In the genomic region with DNA sequence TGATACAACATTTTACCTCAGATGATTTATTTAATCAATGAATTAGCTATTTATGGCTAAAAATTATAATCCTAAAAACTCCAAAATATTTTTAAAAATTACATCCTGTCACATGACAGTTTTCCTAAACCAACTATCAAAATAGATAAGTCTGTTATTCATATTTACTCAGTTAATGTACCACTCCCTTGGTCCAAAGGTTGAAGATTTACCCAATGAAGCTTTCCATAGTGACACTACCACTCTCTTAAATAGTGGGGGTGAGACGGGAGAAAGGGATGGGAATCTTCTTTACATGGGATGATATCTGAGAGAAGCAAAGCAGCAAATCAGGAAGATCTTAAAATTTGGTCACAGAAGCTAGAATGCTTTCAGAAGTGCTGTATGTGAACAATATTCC, we compare ENCODE assay signal across 31 cellular contexts.
"Had no signal": no experiment of that assay in that cellular context is flagged by ENCODE, and none has a peak within 500 bp of the region (broad histone marks: within the 10 kb centered on the region; RNA-seq: fewer than 3 reads in every experiment).

No MANE protein-coding gene starts in this region.

- H3K4me3 ChIP-seq: ascending aorta, breast epithelium, cardiac muscle cell, colonic mucosa, gastrocnemius medialis, heart left ventricle had no signal

- H3K9me3 Mint-ChIP-seq: activated CD4-positive, alpha-beta memory T cell treated with anti-CD3 and anti-CD28 coated beads for 36 hours; activated CD4-positive, alpha-beta T cell treated with anti-CD3 and anti-CD28 coated beads, Interleukin-2, amount 10 ng/mL, durations not matched to agents 24 days and 14 days; activated naive CD8-positive, alpha-beta T cell treated with anti-CD3 and anti-CD28 coated beads, Interleukin-2, amount 10 ng/mL, durations not matched to agents 7 days and 5 days; activated T-helper 1 cell treated with anti-CD3 and anti-CD28 coated beads, Interleukin-12 subunit alpha, Interleukin-12 subunit beta, Interleukin-2, Interleukin-4 antibody, amounts not matched to agents 30 ng/mL and 10 ng/mL and 1 ng/mL, durations not matched to agents 14 hours and 24 hours and 36 hours; activated T-helper 2 cell treated with anti-CD3 and anti-CD28 coated beads, Interferon-gamma antibody, Interleukin-2, Interleukin-4, amounts not matched to agents 10 μg/mL and 5 μg/mL and 100 μg/mL, durations not matched to agents 14 hours and 24 hours and 36 hours; brain; endodermal cell had no signal

- H3K27me3 Mint-ChIP-seq: activated CD4-positive, alpha-beta memory T cell treated with anti-CD3 and anti-CD28 coated beads for 36 hours; activated CD4-positive, alpha-beta T cell treated with anti-CD3 and anti-CD28 coated beads for 36 hours; activated CD4-positive, alpha-beta T cell treated with anti-CD3 and anti-CD28 coated beads, Interleukin-2, amount 10 ng/mL, durations not matched to agents 24 days and 14 days; activated CD8-positive, alpha-beta memory T cell treated with anti-CD3 and anti-CD28 coated beads, Interleukin-2, amount 10 ng/mL, durations not matched to agents 7 days and 5 days; activated naive CD8-positive, alpha-beta T cell treated with anti-CD3 and anti-CD28 coated beads, Interleukin-2, amount 10 ng/mL, durations not matched to agents 7 days and 5 days; brain had no signal

- H3K27me3 ChIP-seq: ascending aorta, breast epithelium, cardiac muscle cell, colonic mucosa, foreskin keratinocyte, gastrocnemius medialis, heart left ventricle had no signal

- H3K36me3 ChIP-seq: breast epithelium had no signal

- H3K9me3 ChIP-seq: ascending aorta, breast epithelium, colonic mucosa, gastrocnemius medialis, heart left ventricle had no signal

- H3K4me1 ChIP-seq: ascending aorta, breast epithelium, colonic mucosa, foreskin keratinocyte, gastrocnemius medialis, heart left ventricle had no signal

- H3K4me1 Mint-ChIP-seq: activated CD4-positive, alpha-beta T cell treated with anti-CD3 and anti-CD28 coated beads for 36 hours; activated CD8-positive, alpha-beta memory T cell treated with anti-CD3 and anti-CD28 coated beads, Interleukin-2, amount 10 ng/mL, durations not matched to agents 7 days and 5 days; activated naive CD8-positive, alpha-beta T cell treated with anti-CD3 and anti-CD28 coated beads, Interleukin-2, amount 10 ng/mL, durations not matched to agents 7 days and 5 days; brain; endodermal cell had no signal

- H3K4me3 Mint-ChIP-seq: activated CD4-positive, alpha-beta memory T cell treated with anti-CD3 and anti-CD28 coated beads for 36 hours; activated CD4-positive, alpha-beta T cell treated with anti-CD3 and anti-CD28 coated beads for 36 hours; activated CD4-positive, alpha-beta T cell treated with anti-CD3 and anti-CD28 coated beads, Interleukin-2, amount 10 ng/mL, durations not matched to agents 24 days and 14 days; activated CD8-positive, alpha-beta memory T cell treated with anti-CD3 and anti-CD28 coated beads, Interleukin-2, amount 10 ng/mL, durations not matched to agents 7 days and 5 days; activated CD8-positive, alpha-beta T cell treated with anti-CD3 and anti-CD28 coated beads, Interleukin-2, amount 10 ng/mL, durations not matched to agents 7 days and 5 days; activated naive CD8-positive, alpha-beta T cell treated with anti-CD3 and anti-CD28 coated beads, Interleukin-2, amount 10 ng/mL, durations not matched to agents 7 days and 5 days; activated T-helper 1 cell treated with anti-CD3 and anti-CD28 coated beads, Interleukin-12 subunit alpha, Interleukin-12 subunit beta, Interleukin-2, Interleukin-4 antibody, amounts not matched to agents 30 ng/mL and 10 ng/mL and 1 ng/mL, durations not matched to agents 14 hours and 24 hours and 36 hours; brain; endodermal cell had no signal

- H3K27ac Mint-ChIP-seq: activated CD4-positive, alpha-beta memory T cell treated with anti-CD3 and anti-CD28 coated beads for 36 hours; activated CD4-positive, alpha-beta T cell treated with anti-CD3 and anti-CD28 coated beads for 36 hours; activated CD4-positive, alpha-beta T cell treated with anti-CD3 and anti-CD28 coated beads, Interleukin-2, amount 10 ng/mL, durations not matched to agents 24 days and 14 days; activated CD8-positive, alpha-beta memory T cell treated with anti-CD3 and anti-CD28 coated beads, Interleukin-2, amount 10 ng/mL, durations not matched to agents 7 days and 5 days; activated CD8-positive, alpha-beta T cell treated with anti-CD3 and anti-CD28 coated beads, Interleukin-2, amount 10 ng/mL, durations not matched to agents 7 days and 5 days; activated naive CD8-positive, alpha-beta T cell treated with anti-CD3 and anti-CD28 coated beads, Interleukin-2, amount 10 ng/mL, durations not matched to agents 7 days and 5 days; activated T-helper 1 cell treated with anti-CD3 and anti-CD28 coated beads, Interleukin-12 subunit alpha, Interleukin-12 subunit beta, Interleukin-2, Interleukin-4 antibody, amounts not matched to agents 30 ng/mL and 10 ng/mL and 1 ng/mL, durations not matched to agents 14 hours and 24 hours and 36 hours; activated T-helper 2 cell treated with anti-CD3 and anti-CD28 coated beads, Interferon-gamma antibody, Interleukin-2, Interleukin-4, amounts not matched to agents 10 μg/mL and 5 μg/mL and 100 μg/mL, durations not matched to agents 14 hours and 24 hours and 36 hours; brain; endodermal cell had no signal

- H3K27ac ChIP-seq: ascending aorta, breast epithelium, cardiac muscle cell, colonic mucosa, foreskin keratinocyte, gastrocnemius medialis, heart left ventricle had no signal

- DNase-seq: activated CD4-positive, alpha-beta memory T cell treated with anti-CD3 and anti-CD28 coated beads for 36 hours; activated CD4-positive, alpha-beta T cell treated with anti-CD3 and anti-CD28 coated beads for 36 hours; activated CD4-positive, alpha-beta T cell treated with anti-CD3 and anti-CD28 coated beads, Interleukin-2, amount 10 ng/mL, durations not matched to agents 24 days and 14 days; activated CD4-positive, CD25-positive, alpha-beta regulatory T cell; activated CD4-positive, CD25-positive, alpha-beta regulatory T cell treated with anti-CD3 and anti-CD28 coated beads, Interleukin-2, amount 50 U/mL, for 72 hours; activated CD8-positive, alpha-beta memory T cell treated with anti-CD3 and anti-CD28 coated beads, Interleukin-2, amount 10 ng/mL, durations not matched to agents 7 days and 5 days; activated CD8-positive, alpha-beta memory T cell treated with anti-CD3 and anti-CD28 coated beads, Interleukin-2, amount 50 U/mL, for 4 hours; activated CD8-positive, alpha-beta T cell treated with anti-CD3 and anti-CD28 coated beads, Interleukin-2, amount 10 ng/mL, durations not matched to agents 7 days and 5 days; activated effector memory CD4-positive, alpha-beta T cell treated with anti-CD3 and anti-CD28 coated beads, Interleukin-2, amount 50 U/mL, for 16 hours; activated naive CD4-positive, alpha-beta T cell treated with anti-CD3 and anti-CD28 coated beads, Interleukin-2, amount 50 U/mL, for 16 hours; activated naive CD8-positive, alpha-beta T cell treated with anti-CD3 and anti-CD28 coated beads, Interleukin-2, amount 10 ng/mL, durations not matched to agents 7 days and 5 days; activated T-cell treated with anti-CD3 and anti-CD28 coated beads, Interleukin-2, amount 50 U/mL, for 1 hour; activated T-cell treated with anti-CD3 and anti-CD28 coated beads, Interleukin-2, amount 50 U/mL, for 48 hours; central memory CD4-positive, alpha-beta T cell; cerebellar nuclear complex; colonic mucosa; effector memory CD4-positive, alpha-beta T cell; endodermal cell; foreskin keratinocyte; gastrocnemius medialis; glutamatergic neuron; heart left ventricle; T-helper 1 cell; T-helper 2 cell had no signal

- ATAC-seq: activated CD4-positive, alpha-beta T cell treated with anti-CD3 and anti-CD28 coated beads for 36 hours; activated CD8-positive, alpha-beta memory T cell treated with anti-CD3 and anti-CD28 coated beads, Interleukin-2, amount 10 ng/mL, durations not matched to agents 7 days and 5 days; activated CD8-positive, alpha-beta T cell treated with anti-CD3 and anti-CD28 coated beads, Interleukin-2, amount 10 ng/mL, durations not matched to agents 7 days and 5 days; esophagus mucosa; foreskin keratinocyte; gastrocnemius medialis; heart left ventricle had no signal
